ENCODE assay signal across 19 cellular contexts in the genomic region with DNA sequence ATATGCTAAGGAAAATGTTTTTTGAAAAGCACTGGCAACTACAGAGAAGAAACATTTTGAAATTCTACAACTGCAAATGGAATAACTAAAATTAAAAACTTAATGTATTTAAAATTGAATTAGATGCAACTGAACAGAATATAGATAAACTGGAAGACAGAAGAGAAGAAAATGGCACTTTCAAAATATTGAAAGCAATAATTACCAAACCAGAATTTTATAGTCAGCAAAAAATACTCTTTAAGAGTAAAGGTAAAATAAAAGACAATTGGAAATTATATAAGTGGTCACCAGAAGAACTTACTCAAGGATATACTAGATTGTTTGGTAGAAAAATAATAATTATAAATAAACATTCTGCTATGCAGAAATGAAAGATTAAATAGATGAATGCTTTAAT.
DNase-seq lines count a peak whose midpoint lies in the region; ATAC-seq, FAIRE-seq and TF ChIP-seq lines count a peak whose summit lies in the region.
"Had no signal": no experiment of that assay in that cellular context is flagged by ENCODE, and none has a peak within 500 bp of the region (broad histone marks: within the 10 kb centered on the region; RNA-seq: fewer than 3 reads in every experiment).

No MANE protein-coding gene starts in this region.

- H3K9ac ChIP-seq in SK-N-SH (no peak overlapping the region), K562 (ENCODE audit: insufficient read depth in 1 of 2, low read depth in 2 of 2, low read length in 2 of 2) (no peak overlapping the region)
- H3K9ac ChIP-seq: BLaER1 treated with 17β-estradiol and CSF1 and Interleukin-3, amounts not matched to agents 10 nM and 100 nM had no signal

- H3K9me3 ChIP-seq in SK-N-SH, result no peaks in the 10 kb centered on the region; the same call in 1 of the 2 replicates
- no peaks in the 10 kb centered on the region for H3K9me3 ChIP-seq in K562 (replicated peaks; ENCODE audit: control insufficient read depth, insufficient read depth, low read depth, low read length)
- H3K9me3 ChIP-seq: A549, Caco-2 had no signal

- no peaks in the 10 kb centered on the region for H4K20me1 ChIP-seq in SK-N-SH (ENCODE audit: insufficient read depth)
- no peaks in the 10 kb centered on the region for H4K20me1 ChIP-seq in K562 (replicated peaks; ENCODE audit: control insufficient read depth, insufficient read depth, low read length)
- H4K20me1 ChIP-seq: BLaER1 treated with 17β-estradiol and CSF1 and Interleukin-3, amounts not matched to agents 10 nM and 100 nM had no signal

- H3K79me2 ChIP-seq in SK-N-SH (ENCODE audit: insufficient read depth) (no peaks in the 10 kb centered on the region), K562 (ENCODE audit: control insufficient read depth, insufficient read depth, low read length) (no peaks in the 10 kb centered on the region)

- H3K4me3 ChIP-seq in SK-N-SH (ENCODE audit: low read depth in 2 of 2, low read length in 1 of 2) (no peak overlapping the region), K562 (no peak overlapping the region)
- H3K4me3 ChIP-seq: A549; BLaER1 treated with 17β-estradiol and CSF1 and Interleukin-3, amounts not matched to agents 10 nM and 100 nM had no signal

- TF ChIP-seq RAD21 in SK-N-SH (IDR thresholded peaks at IDR 0.05; ENCODE audit: low read length), result no peak
- no peak for TF ChIP-seq RAD21 in K562 (CRISPR knock-in tag; conservative IDR thresholded peaks at IDR 0.05 in 1 of 2, IDR thresholded peaks at IDR 0.05 in 1 of 2)

- intact Hi-C loops in K562 (cut with micrococcal nuclease), result no loop called here

- H3K4me1 ChIP-seq in SK-N-SH (ENCODE audit: control insufficient read depth in 1 of 2, insufficient read depth in 2 of 2, low read depth in 1 of 2, low read length in 1 of 2), result no peaks in the 10 kb centered on the region
- no peaks in the 10 kb centered on the region for H3K4me1 ChIP-seq in K562 (replicated peaks in 1 of 2; ENCODE audit: control insufficient read depth in 2 of 2, insufficient read depth in 2 of 2, low read length in 2 of 2)
- H3K4me1 ChIP-seq: A549; BLaER1 treated with 17β-estradiol and CSF1 and Interleukin-3, amounts not matched to agents 10 nM and 100 nM; Caco-2 had no signal

- H3K9me2 ChIP-seq in SK-N-SH, result no peaks in the 10 kb centered on the region

- no peak for TF ChIP-seq CTCF in SK-N-SH (IDR thresholded peaks at IDR 0.05)
- TF ChIP-seq CTCF in K562 (IDR thresholded peaks at IDR 0.05 in 2 of 3, conservative IDR thresholded peaks at IDR 0.05 in 1 of 3; ENCODE audit: insufficient read depth in 2 of 3, low read depth in 1 of 3, low read length in 3 of 3), result no peak

- no TSS peak for BruUV-seq in K562 (replicated peaks; lab: Mats Ljungman, UMichigan)

- H3F3A ChIP-seq in SK-N-SH (replicated peaks; ENCODE audit: insufficient read depth), result no peaks in the 10 kb centered on the region

- no peak for TF ChIP-seq EP300 in SK-N-SH (IDR thresholded peaks at IDR 0.05; ENCODE audit: borderline replicate concordance in 1 of 2, low read depth in 1 of 2, low read length in 1 of 2)
- TF ChIP-seq EP300 in K562 (IDR thresholded peaks at IDR 0.05; ENCODE audit: low read length), result no peak

- H3K36me3 ChIP-seq in SK-N-SH (replicated peaks in 1 of 2; ENCODE audit: control insufficient read depth in 1 of 2, insufficient read depth in 2 of 2, low read length in 1 of 2), result no peaks in the 10 kb centered on the region
- H3K36me3 ChIP-seq in K562 (ENCODE audit: control insufficient read depth, insufficient read depth, low read length), result no peaks in the 10 kb centered on the region
- H3K36me3 ChIP-seq: BLaER1 treated with 17β-estradiol and CSF1 and Interleukin-3, amounts not matched to agents 10 nM and 100 nM had no signal

- DNase-seq in SK-N-SH, result no peak
- DNase-seq in K562 (ENCODE audit: extremely low read depth in 1 of 4, low spot score in 3 of 4), result no peak
- DNase-seq: AML-193; Caco-2; Calu3; CD4-positive, alpha-beta T cell; CD8-positive, alpha-beta T cell; DMS79 treated with DMSO at 0.1 percent for 48 hours; GF-D8 had no signal

- H3K4me2 ChIP-seq in SK-N-SH (no peak overlapping the region), K562 (ENCODE audit: insufficient read depth, low read length) (no peak overlapping the region)
- H3K4me2 ChIP-seq: A549; BLaER1 treated with 17β-estradiol and CSF1 and Interleukin-3, amounts not matched to agents 10 nM and 100 nM had no signal

- in situ Hi-C loops in K562 (cut with MboI), result no loop called here

- H3K27ac ChIP-seq in SK-N-SH (ENCODE audit: low read depth in 2 of 2, low read length in 1 of 2) (no peak overlapping the region), K562 (ENCODE audit: extremely low read depth, low read depth, low read length) (no peak overlapping the region)
- H3K27ac ChIP-seq: 22Rv1; A549; BLaER1 treated with 17β-estradiol and CSF1 and Interleukin-3, amounts not matched to agents 10 nM and 100 nM; C4-2B had no signal

- CTCF ChIA-PET in SK-N-SH (lab: Yijun Ruan, JAX) (no interaction called here), K562 (lab: Yijun Ruan, JAX; ENCODE audit: low intra/inter-chr PET ratio) (no interaction called here)

- no peak for TF ChIP-seq POLR2A in K562 (conservative IDR thresholded peaks at IDR 0.05)

- no peak for ATAC-seq in SK-N-SH treated with all-trans-retinoic acid at 6 μM for 48 hours
- ATAC-seq in K562, result no peak
- no peak for ATAC-seq in GM18870 (IDR thresholded peaks at IDR 0.05; ENCODE audit: unreplicated experiment)
- ATAC-seq: A549; CD8-positive, alpha-beta T cell had no signal

- H3K27me3 ChIP-seq in SK-N-SH (ENCODE audit: insufficient read depth) (no peaks in the 10 kb centered on the region), K562 (ENCODE audit: control insufficient read depth in 2 of 2, insufficient read depth in 2 of 2, low read length in 2 of 2) (no peaks in the 10 kb centered on the region)
- H3K27me3 ChIP-seq: BLaER1 treated with 17β-estradiol and CSF1 and Interleukin-3, amounts not matched to agents 10 nM and 100 nM had no signal

- POLR2A ChIA-PET in SK-N-SH (lab: Yijun Ruan, JAX) (no interaction called here), K562 (lab: Yijun Ruan, JAX) (no interaction called here)

- H2AFZ ChIP-seq in SK-N-SH (ENCODE audit: low read depth) (no peak overlapping the region), K562 (ENCODE audit: low read depth, low read length) (no peak overlapping the region)

- FAIRE-seq in K562 (lab: Jason Lieb, UNC), result no peak
- peak; percentile 53 for FAIRE-seq in islet of Langerhans (lab: Jason Lieb, UNC)
- FAIRE-seq: D721Med, G401.6, GM12891 had no signal

- H3K9me1 ChIP-seq in K562 (ENCODE audit: control insufficient read depth, insufficient read depth, low read length), result no peaks in the 10 kb centered on the region

TF ChIP-seq in SK-N-SH treated with all-trans-retinoic acid at 6 μM for 48 hours, 23 proteins besides CTCF, POLR2A, EP300 and RAD21 (continues in another document):
- TF ChIP-seq ZFP30 (CRISPR knock-in tag; IDR thresholded peaks at IDR 0.05) (peak; percentile 74), ZNF565 (CRISPR knock-in tag; conservative IDR thresholded peaks at IDR 0.05; ENCODE audit: low read depth) (no peak)
- TF ChIP-seq, protein P1, sequence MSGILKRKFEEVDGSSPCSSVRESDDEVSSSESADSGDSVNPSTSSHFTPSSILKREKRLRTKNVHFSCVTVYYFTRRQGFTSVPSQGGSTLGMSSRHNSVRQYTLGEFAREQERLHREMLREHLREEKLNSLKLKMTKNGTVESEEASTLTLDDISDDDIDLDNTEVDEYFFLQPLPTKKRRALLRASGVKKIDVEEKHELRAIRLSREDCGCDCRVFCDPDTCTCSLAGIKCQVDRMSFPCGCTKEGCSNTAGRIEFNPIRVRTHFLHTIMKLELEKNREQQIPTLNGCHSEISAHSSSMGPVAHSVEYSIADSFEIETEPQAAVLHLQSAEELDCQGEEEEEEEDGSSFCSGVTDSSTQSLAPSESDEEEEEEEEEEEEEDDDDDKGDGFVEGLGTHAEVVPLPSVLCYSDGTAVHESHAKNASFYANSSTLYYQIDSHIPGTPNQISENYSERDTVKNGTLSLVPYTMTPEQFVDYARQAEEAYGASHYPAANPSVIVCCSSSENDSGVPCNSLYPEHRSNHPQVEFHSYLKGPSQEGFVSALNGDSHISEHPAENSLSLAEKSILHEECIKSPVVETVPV (CRISPR knock-in tag; IDR thresholded peaks at IDR 0.05), result no peak

TF ChIP-seq in SK-N-SH, 30 proteins besides CTCF, POLR2A, EP300 and RAD21 (continues in another document):
- no peak for TF ChIP-seq NRF1 (IDR thresholded peaks at IDR 0.05; ENCODE audit: low read depth, low read length)
- no peak for TF ChIP-seq JUND (IDR thresholded peaks at IDR 0.05)
- no peak for TF ChIP-seq IRF3 (IDR thresholded peaks at IDR 0.05; ENCODE audit: low read depth, low read length)
- no peak for TF ChIP-seq RXRA (IDR thresholded peaks at IDR 0.05; ENCODE audit: borderline replicate concordance, low read depth)

TF ChIP-seq in K562, 482 proteins besides CTCF, POLR2A, EP300 and RAD21 (continues in another document):
- no peak for TF ChIP-seq TEAD2 (tag; IDR thresholded peaks at IDR 0.05)
- TF ChIP-seq DPF2 (IDR thresholded peaks at IDR 0.05), result no peak
- no peak for TF ChIP-seq U2AF1 (optimal IDR thresholded peaks at IDR 0.05; ENCODE audit: low read depth, low read length)
- no peak for TF ChIP-seq HDAC2 (IDR thresholded peaks at IDR 0.05)
- TF ChIP-seq CBFA2T2 (conservative IDR thresholded peaks at IDR 0.05), result no peak
- peak; percentile 33; the same call in 1 of the 2 replicates for TF ChIP-seq C11orf30 (IDR thresholded peaks at IDR 0.05; ENCODE audit: low read depth)
- TF ChIP-seq, protein P2, sequence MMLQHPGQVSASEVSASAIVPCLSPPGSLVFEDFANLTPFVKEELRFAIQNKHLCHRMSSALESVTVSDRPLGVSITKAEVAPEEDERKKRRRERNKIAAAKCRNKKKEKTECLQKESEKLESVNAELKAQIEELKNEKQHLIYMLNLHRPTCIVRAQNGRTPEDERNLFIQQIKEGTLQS (IDR thresholded peaks at IDR 0.05), result no peak
- TF ChIP-seq, protein P2 (CRISPR knock-in tag; conservative IDR thresholded peaks at IDR 0.05), result no peak
